ENCODE assay signal across 11 cellular contexts in genomic region chr16:66926171-66926570, GRCh38. TPM values are rescaled to one million over a fixed set of nuclear protein-coding genes. Genes with fewer than 3 reads are reported as not detected.
A peak's percentile ranks its signal among the peaks of the same experiment; 100 is the strongest.
DNase-seq lines count a peak whose midpoint lies in the region; ATAC-seq, FAIRE-seq and TF ChIP-seq lines count a peak whose summit lies in the region.
"Had no signal": no experiment of that assay in that cellular context is flagged by ENCODE, and none has a peak within 500 bp of the region (broad histone marks: within the 10 kb centered on the region; RNA-seq: fewer than 3 reads in every experiment).

No MANE protein-coding gene starts in this region.

- H3K27ac Mint-ChIP-seq in chondrocyte (ENCODE audit: unreplicated experiment) = no peak overlapping the region
- H3K27ac Mint-ChIP-seq: activated CD8-positive, alpha-beta T cell treated with anti-CD3 and anti-CD28 coated beads for 36 hours had no signal

- H3K4me1 ChIP-seq in HepG2 (ENCODE audit: insufficient read depth, low read length) = peaks cover 46% of the 10 kb centered on the region
- peaks cover 26% of the 10 kb centered on the region for H3K4me1 ChIP-seq in testis
- peaks cover 54% of the 10 kb centered on the region for H3K4me1 ChIP-seq in PC-9 (replicated peaks; ENCODE audit: insufficient read depth)

- POLR2A ChIA-PET in HepG2 (lab: Yijun Ruan, JAX) = interaction anchor here (0.8 to 3.8 kb wide), 3 partner anchors 8 to 25 kb away, joined by 4 to 23 read pairs (median 16); partner anchors contain the start of gene CIAO2B
- POLR2A ChIA-PET in PC-9 (lab: Charles Lee; ENCODE audit: unreplicated experiment) = interaction anchor here (0.7 kb wide), 1 partner anchor 58 kb away, joined by 3 read pairs; no protein-coding TSS in a partner anchor

- H4K20me1 ChIP-seq in HepG2 (ENCODE audit: insufficient read depth, low read length) (no peaks in the 10 kb centered on the region), PC-9 (ENCODE audit: insufficient read depth) (peaks cover 3% of the 10 kb centered on the region; the same call in 1 of the 2 replicates)

- CTCF ChIA-PET in HepG2 (lab: Yijun Ruan, JAX; ENCODE audit: low intra/inter-chr PET ratio, low total read pairs) (no interaction called here), PC-9 (lab: Charles Lee) (interaction anchor here (0.6 to 0.7 kb wide), 3 partner anchors 24 to 348 kb away, joined by 3 to 14 read pairs (median 4); no protein-coding TSS in a partner anchor)

- H3K4me2 ChIP-seq in HepG2 (ENCODE audit: low read depth, low read length) = no peak overlapping the region
- no peak overlapping the region for H3K4me2 ChIP-seq in PC-9

- no peak overlapping the region for H3K9ac ChIP-seq in HepG2 (ENCODE audit: insufficient read depth, low read depth, low read length)

- no peak; the same call in 2 of the 3 replicates for ATAC-seq in HepG2
- ATAC-seq: activated CD8-positive, alpha-beta T cell treated with anti-CD3 and anti-CD28 coated beads for 36 hours had no signal

- no peaks in the 10 kb centered on the region for H3K9me3 Mint-ChIP-seq in chondrocyte (ENCODE audit: low read depth)
- H3K9me3 Mint-ChIP-seq: activated CD8-positive, alpha-beta T cell treated with anti-CD3 and anti-CD28 coated beads for 36 hours had no signal

- H2AFZ ChIP-seq in HepG2 (ENCODE audit: low read length) = no peak overlapping the region
- H2AFZ ChIP-seq in PC-9 = no peak overlapping the region

- H3K4me3 ChIP-seq in HepG2 (replicated peaks in 1 of 3; ENCODE audit: insufficient read depth in 1 of 3, low read depth in 2 of 3, low read length in 3 of 3) (no peak overlapping the region), testis (no peak overlapping the region), PC-9 (no peak overlapping the region)

- intact Hi-C loops in HepG2 (cut with micrococcal nuclease; ENCODE audit: unreplicated experiment) = no loop called here
- intact Hi-C loops in testis (cut with DNase I; ENCODE audit: low total_unique reads) = no loop called here
- intact Hi-C loops in PC-9 (cut with micrococcal nuclease; ENCODE audit: unreplicated experiment) = loop anchor here (5.0 kb wide), 1 partner anchor 39 kb away; no protein-coding TSS in a partner anchor

- peak overlapping the region; percentile 70 for H3K4me3 Mint-ChIP-seq in chondrocyte (ENCODE audit: unreplicated experiment)

- H3K27me3 Mint-ChIP-seq in chondrocyte (ENCODE audit: low read depth) = peaks cover 5% of the 10 kb centered on the region

- H3K36me3 ChIP-seq in HepG2 (replicated peaks in 1 of 2; ENCODE audit: control insufficient read depth in 1 of 2, insufficient read depth in 2 of 2, low read length in 2 of 2) (no peaks in the 10 kb centered on the region), testis (ENCODE audit: low read depth, missing control alignments) (no peaks in the 10 kb centered on the region), PC-9 (ENCODE audit: low read depth) (no peaks in the 10 kb centered on the region)

- H3K79me2 ChIP-seq in HepG2 (ENCODE audit: insufficient read depth, low read length) = no peaks in the 10 kb centered on the region
- H3K79me2 ChIP-seq in PC-9 (ENCODE audit: low read depth) = no peaks in the 10 kb centered on the region

- TF ChIP-seq CTCF in chondrocyte (IDR thresholded peaks at IDR 0.05) (no peak), HepG2 (CRISPR knock-in tag; IDR thresholded peaks at IDR 0.05) (no peak), testis (IDR thresholded peaks at IDR 0.05) (no peak), PC-9 (conservative IDR thresholded peaks at IDR 0.05) (no peak)

- in situ Hi-C loops in HepG2 (cut with HindIII; ENCODE audit: extremely low pct_ligation_motif_present, low pct_unique_long_range_greater_than_20kb) = no loop called here

- no peak for FAIRE-seq in HepG2 (lab: Jason Lieb, UNC)

- H3K27ac ChIP-seq in HepG2 (ENCODE audit: extremely low read length, insufficient read depth, low read length) (no peak overlapping the region), testis (peak overlapping the region; percentile 67 to 71), PC-9 (no peak overlapping the region)

- H3K4me1 Mint-ChIP-seq in chondrocyte (ENCODE audit: low read depth) = peaks cover 50% of the 10 kb centered on the region

- TF ChIP-seq POLR2A in HepG2 (IDR thresholded peaks at IDR 0.05; ENCODE audit: insufficient read depth in 1 of 2, low read depth in 2 of 2, low read length in 2 of 2) (no peak), testis (IDR thresholded peaks at IDR 0.05) (no peak)

- peaks cover 36% of the 10 kb centered on the region for H3F3A ChIP-seq in PC-9 (ENCODE audit: insufficient read depth, low read depth)

- TF ChIP-seq RAD21 in HepG2 (CRISPR knock-in tag; IDR thresholded peaks at IDR 0.05) = no peak

- H3K27me3 ChIP-seq in HepG2 (ENCODE audit: control insufficient read depth in 1 of 2, insufficient read depth in 2 of 2, low read length in 2 of 2) (peaks cover 5 to 19% of the 10 kb centered on the region in 2 experiments; a peak in 4 of 5 replicates), testis (no peaks in the 10 kb centered on the region), PC-9 (ENCODE audit: insufficient read depth, low read depth) (no peaks in the 10 kb centered on the region)

- TF ChIP-seq EP300 in HepG2 (IDR thresholded peaks at IDR 0.05; ENCODE audit: low read depth in 2 of 2, low read length in 2 of 2) (no peak), HepG2 (CRISPR knock-in tag; IDR thresholded peaks at IDR 0.05; ENCODE audit: borderline replicate concordance) (no peak)

- WGBS in HepG2 (ENCODE audit: low lambda C conversion rate) = 43% methylated on average over 2 of the region's 3 CpGs
- 46% methylated on average over 3 of the region's 3 CpGs for WGBS in testis, 2 donors

- H3K9me3 ChIP-seq in HepG2 (ENCODE audit: low read length) (no peaks in the 10 kb centered on the region), testis (no peaks in the 10 kb centered on the region), PC-9 (ENCODE audit: insufficient read depth, low read depth) (no peaks in the 10 kb centered on the region)

- H3K36me3 Mint-ChIP-seq in chondrocyte (ENCODE audit: low read depth) = no peaks in the 10 kb centered on the region

- DNase-seq in LHCN-M2 (ENCODE audit: low read depth) (peak; percentile 38), chondrocyte (ENCODE audit: low spot score) (no peak), HepG2 (ENCODE audit: low spot score) (no peak), testis (peak; percentile 65), cortex of kidney (lab: John Stamatoyannopoulos, UW) (no peak), SHP77 (lab: John Stamatoyannopoulos, UW) (no peak), PC-9 (no peak)
- DNase-seq: activated CD8-positive, alpha-beta T cell treated with anti-CD3 and anti-CD28 coated beads for 36 hours; NCI-H1436 treated with DMSO at 0.1 percent for 48 hours; RPMI8226; stimulated activated naive CD4-positive, alpha-beta T cell had no signal

- BruUV-seq in HepG2 (replicated peaks; lab: Mats Ljungman, UMichigan) (no TSS peak), PC-9 (replicated peaks; lab: Mats Ljungman, UMichigan) (no TSS peak)

- no peaks in the 10 kb centered on the region for H3K9me2 ChIP-seq in PC-9 (ENCODE audit: insufficient read depth)

RNA-seq across cellular contexts. Expression of gene RRAD, which starts 0.8 kb away (rescaled TPM):
- total RNA-seq in LHCN-M2 (2014; rRNA removed) = 1.1 and 1.7 TPM in 2 replicates
- polyA plus RNA-seq in LHCN-M2 (2012) = 1.1 TPM
- 0.75 to 6.5 TPM (median 4.4 TPM) in 3 replicates for total RNA-seq in chondrocyte
- total RNA-seq in HepG2 (2016; rRNA removed; fragmentation: Illumina TruSeq; extraction: Trizol) = 0.80 and 1.0 TPM in 2 replicates
- total RNA-seq in HepG2 (2016; cell fraction: cytosol; rRNA removed; fragmentation: Illumina TruSeq; extraction: Trizol; ENCODE audit: low read depth) = not detected in 2 replicates
- 0.49 and 1.3 TPM in 2 replicates for total RNA-seq in HepG2 (2016; cell fraction: insoluble cytoplasmic fraction; rRNA removed; fragmentation: Illumina TruSeq; extraction: Trizol)
- total RNA-seq in HepG2 (2016; cell fraction: membrane; rRNA removed; fragmentation: Illumina TruSeq; extraction: Trizol) = 0.21 and 0.34 TPM in 2 replicates
- 0.68 and 0.75 TPM in 2 replicates for total RNA-seq in HepG2 (2016; cell fraction: nucleus; rRNA removed; fragmentation: Illumina TruSeq; extraction: Trizol)
- 1.1 TPM in 2 replicates for polyA plus RNA-seq in HepG2 (2011; rRNA removed)
- 0.95 and 1.5 TPM in 2 replicates for polyA plus RNA-seq in HepG2 (2011; cell fraction: cytosol; rRNA removed)
- 2.5 and 3.2 TPM in 2 replicates for polyA plus RNA-seq in HepG2 (2011; cell fraction: nucleus; rRNA removed)
- polyA plus RNA-seq in HepG2 (2012) = 0.30 and 0.93 TPM in 2 replicates
- polyA plus RNA-seq in HepG2 (2016; cell fraction: cytosol; fragmentation: Illumina TruSeq; extraction: Trizol; ENCODE audit: low read depth) = 0.19 and 0.25 TPM in 2 replicates
- polyA plus RNA-seq in HepG2 (2016; cell fraction: insoluble cytoplasmic fraction; fragmentation: Illumina TruSeq; extraction: Trizol; ENCODE audit: low read depth) = 0.72 and 1.1 TPM in 2 replicates
- polyA plus RNA-seq in HepG2 (2016; cell fraction: membrane; fragmentation: Illumina TruSeq; extraction: Trizol; ENCODE audit: low read depth) = 0.26 and 0.29 TPM in 2 replicates
- 1.2 and 1.5 TPM in 2 replicates for polyA plus RNA-seq in HepG2 (2016; cell fraction: nucleus; fragmentation: Illumina TruSeq; extraction: Trizol; ENCODE audit: insufficient read depth, low read depth)
- polyA minus RNA-seq in HepG2 (2011; rRNA and poly(A)+ RNA removed; ENCODE audit: low replicate concordance) = 0.16 and 1.7 TPM in 2 replicates
- polyA minus RNA-seq in HepG2 (2011; cell fraction: cytosol; rRNA and poly(A)+ RNA removed) = 1.1 TPM in 1 of 2 replicates, not detected in the other
- 0.37 and 0.90 TPM in 2 replicates for polyA minus RNA-seq in HepG2 (2011; cell fraction: nucleus; rRNA and poly(A)+ RNA removed)
- 10 to 100 TPM; 12.4 to 19.4 TPM for total RNA-seq in testis
- polyA plus RNA-seq in testis (ENCODE audit: insufficient read depth, low read depth, low replicate concordance) = 9.1 TPM
- total RNA-seq in PC-9 (2021) = 0.24 TPM in 1 of 2 replicates, not detected in the other

RNA-seq across cellular contexts. Expression of gene CDH16, which starts 7.5 kb away (rescaled TPM):
- total RNA-seq in LHCN-M2 (2014; rRNA removed) = not detected in 2 replicates
- polyA plus RNA-seq in LHCN-M2 (2012) = not detected
- not detected in 3 replicates for total RNA-seq in chondrocyte
- total RNA-seq in HepG2 (2016; rRNA removed; fragmentation: Illumina TruSeq; extraction: Trizol) = 3.2 and 3.9 TPM in 2 replicates
- 0.30 and 0.53 TPM in 2 replicates for total RNA-seq in HepG2 (2016; cell fraction: cytosol; rRNA removed; fragmentation: Illumina TruSeq; extraction: Trizol; ENCODE audit: low read depth)
- 1.7 and 4.2 TPM in 2 replicates for total RNA-seq in HepG2 (2016; cell fraction: insoluble cytoplasmic fraction; rRNA removed; fragmentation: Illumina TruSeq; extraction: Trizol)
- 0.96 and 1.3 TPM in 2 replicates for total RNA-seq in HepG2 (2016; cell fraction: membrane; rRNA removed; fragmentation: Illumina TruSeq; extraction: Trizol)
- 3.7 and 4.8 TPM in 2 replicates for total RNA-seq in HepG2 (2016; cell fraction: nucleus; rRNA removed; fragmentation: Illumina TruSeq; extraction: Trizol)
- 2.7 and 5.3 TPM in 2 replicates for polyA plus RNA-seq in HepG2 (2011; rRNA removed)
- polyA plus RNA-seq in HepG2 (2011; cell fraction: cytosol; rRNA removed) = 2.4 and 2.7 TPM in 2 replicates
- polyA plus RNA-seq in HepG2 (2011; cell fraction: nucleus; rRNA removed) = 16.0 and 18.1 TPM in 2 replicates
- 4.3 and 7.8 TPM in 2 replicates for polyA plus RNA-seq in HepG2 (2012)
- polyA plus RNA-seq in HepG2 (2016; cell fraction: cytosol; fragmentation: Illumina TruSeq; extraction: Trizol; ENCODE audit: low read depth) = 0.38 and 0.63 TPM in 2 replicates
- 1.7 and 2.0 TPM in 2 replicates for polyA plus RNA-seq in HepG2 (2016; cell fraction: insoluble cytoplasmic fraction; fragmentation: Illumina TruSeq; extraction: Trizol; ENCODE audit: low read depth)
- 1.2 TPM in 2 replicates for polyA plus RNA-seq in HepG2 (2016; cell fraction: membrane; fragmentation: Illumina TruSeq; extraction: Trizol; ENCODE audit: low read depth)
- 7.5 and 8.9 TPM in 2 replicates for polyA plus RNA-seq in HepG2 (2016; cell fraction: nucleus; fragmentation: Illumina TruSeq; extraction: Trizol; ENCODE audit: insufficient read depth, low read depth)
- 0.23 and 7.1 TPM in 2 replicates for polyA minus RNA-seq in HepG2 (2011; rRNA and poly(A)+ RNA removed; ENCODE audit: low replicate concordance)
- 1.1 and 2.2 TPM in 2 replicates for polyA minus RNA-seq in HepG2 (2011; cell fraction: cytosol; rRNA and poly(A)+ RNA removed)
- polyA minus RNA-seq in HepG2 (2011; cell fraction: nucleus; rRNA and poly(A)+ RNA removed) = 2.7 and 3.3 TPM in 2 replicates
- total RNA-seq in testis = under 1 TPM; 0.31 to 0.39 TPM
- 2.7 TPM for polyA plus RNA-seq in testis (ENCODE audit: insufficient read depth, low read depth, low replicate concordance)
- not detected in 2 replicates for total RNA-seq in PC-9 (2021)
- total RNA-seq: activated CD8-positive, alpha-beta T cell treated with anti-CD3 and anti-CD28 coated beads for 36 hours had no signal

RNA-seq across cellular contexts. Expression of gene CIAO2B, which starts 8.0 kb away (rescaled TPM):
- total RNA-seq in LHCN-M2 (2014; rRNA removed) (147 and 148 TPM in 2 replicates), chondrocyte (55.9 to 64.9 TPM (median 61.3 TPM) in 3 replicates), HepG2 (2016; rRNA removed; fragmentation: Illumina TruSeq; extraction: Trizol) (157 and 174 TPM in 2 replicates), testis (100 to 1,000 TPM; 113 to 179 TPM), PC-9 (2021) (81.7 and 87.1 TPM in 2 replicates)
- polyA plus RNA-seq in LHCN-M2 (2012) = 252 TPM
- total RNA-seq in HepG2 (2016; cell fraction: cytosol; rRNA removed; fragmentation: Illumina TruSeq; extraction: Trizol; ENCODE audit: low read depth) = 112 and 125 TPM in 2 replicates
- total RNA-seq in HepG2 (2016; cell fraction: insoluble cytoplasmic fraction; rRNA removed; fragmentation: Illumina TruSeq; extraction: Trizol) = 157 and 172 TPM in 2 replicates
- total RNA-seq in HepG2 (2016; cell fraction: membrane; rRNA removed; fragmentation: Illumina TruSeq; extraction: Trizol) = 121 and 136 TPM in 2 replicates
- total RNA-seq in HepG2 (2016; cell fraction: nucleus; rRNA removed; fragmentation: Illumina TruSeq; extraction: Trizol) = 52.6 and 58.0 TPM in 2 replicates
- polyA plus RNA-seq in HepG2 (2011; rRNA removed) (293 and 323 TPM in 2 replicates), testis (ENCODE audit: insufficient read depth, low read depth, low replicate concordance) (145 TPM)
- polyA plus RNA-seq in HepG2 (2011; cell fraction: cytosol; rRNA removed) = 297 and 385 TPM in 2 replicates
- 155 and 174 TPM in 2 replicates for polyA plus RNA-seq in HepG2 (2011; cell fraction: nucleus; rRNA removed)
- polyA plus RNA-seq in HepG2 (2012) = 123 and 148 TPM in 2 replicates
- 115 and 148 TPM in 2 replicates for polyA plus RNA-seq in HepG2 (2016; cell fraction: cytosol; fragmentation: Illumina TruSeq; extraction: Trizol; ENCODE audit: low read depth)
- 172 and 184 TPM in 2 replicates for polyA plus RNA-seq in HepG2 (2016; cell fraction: insoluble cytoplasmic fraction; fragmentation: Illumina TruSeq; extraction: Trizol; ENCODE audit: low read depth)
- 126 and 141 TPM in 2 replicates for polyA plus RNA-seq in HepG2 (2016; cell fraction: membrane; fragmentation: Illumina TruSeq; extraction: Trizol; ENCODE audit: low read depth)
- 111 and 112 TPM in 2 replicates for polyA plus RNA-seq in HepG2 (2016; cell fraction: nucleus; fragmentation: Illumina TruSeq; extraction: Trizol; ENCODE audit: insufficient read depth, low read depth)
- polyA minus RNA-seq in HepG2 (2011; rRNA and poly(A)+ RNA removed; ENCODE audit: low replicate concordance) = 172 and 255 TPM in 2 replicates
- 61.5 and 83.0 TPM in 2 replicates for polyA minus RNA-seq in HepG2 (2011; cell fraction: cytosol; rRNA and poly(A)+ RNA removed)
- polyA minus RNA-seq in HepG2 (2011; cell fraction: nucleus; rRNA and poly(A)+ RNA removed) = 19.1 and 27.6 TPM in 2 replicates

RNA-seq across cellular contexts. Expression of gene CES2, which starts 9.1 kb away (rescaled TPM):
- total RNA-seq in LHCN-M2 (2014; rRNA removed) (45.8 and 53.4 TPM in 2 replicates), chondrocyte (25.2 to 27.9 TPM (median 26.0 TPM) in 3 replicates), HepG2 (2016; rRNA removed; fragmentation: Illumina TruSeq; extraction: Trizol) (35.1 and 63.8 TPM in 2 replicates), testis (10 to 100 TPM; 49.1 to 51.9 TPM), PC-9 (2021) (32.8 and 35.1 TPM in 2 replicates)
- polyA plus RNA-seq in LHCN-M2 (2012) = 29.1 TPM
- 12.7 and 15.0 TPM in 2 replicates for total RNA-seq in HepG2 (2016; cell fraction: cytosol; rRNA removed; fragmentation: Illumina TruSeq; extraction: Trizol; ENCODE audit: low read depth)
- 29.8 and 64.2 TPM in 2 replicates for total RNA-seq in HepG2 (2016; cell fraction: insoluble cytoplasmic fraction; rRNA removed; fragmentation: Illumina TruSeq; extraction: Trizol)
- 28.1 and 29.2 TPM in 2 replicates for total RNA-seq in HepG2 (2016; cell fraction: membrane; rRNA removed; fragmentation: Illumina TruSeq; extraction: Trizol)
- 66.6 and 67.9 TPM in 2 replicates for total RNA-seq in HepG2 (2016; cell fraction: nucleus; rRNA removed; fragmentation: Illumina TruSeq; extraction: Trizol)
- polyA plus RNA-seq in HepG2 (2011; rRNA removed) (50.6 and 69.7 TPM in 2 replicates), testis (ENCODE audit: insufficient read depth, low read depth, low replicate concordance) (34.4 TPM)
- polyA plus RNA-seq in HepG2 (2011; cell fraction: cytosol; rRNA removed) = 53.6 and 111 TPM in 2 replicates
- 91.0 and 105 TPM in 2 replicates for polyA plus RNA-seq in HepG2 (2011; cell fraction: nucleus; rRNA removed)
- polyA plus RNA-seq in HepG2 (2012) = 35.0 and 38.8 TPM in 2 replicates
- 8.2 and 8.4 TPM in 2 replicates for polyA plus RNA-seq in HepG2 (2016; cell fraction: cytosol; fragmentation: Illumina TruSeq; extraction: Trizol; ENCODE audit: low read depth)
- 34.3 and 41.4 TPM in 2 replicates for polyA plus RNA-seq in HepG2 (2016; cell fraction: insoluble cytoplasmic fraction; fragmentation: Illumina TruSeq; extraction: Trizol; ENCODE audit: low read depth)
- 23.2 and 23.5 TPM in 2 replicates for polyA plus RNA-seq in HepG2 (2016; cell fraction: membrane; fragmentation: Illumina TruSeq; extraction: Trizol; ENCODE audit: low read depth)
- polyA plus RNA-seq in HepG2 (2016; cell fraction: nucleus; fragmentation: Illumina TruSeq; extraction: Trizol; ENCODE audit: insufficient read depth, low read depth) = 90.2 and 93.4 TPM in 2 replicates
- polyA minus RNA-seq in HepG2 (2011; rRNA and poly(A)+ RNA removed; ENCODE audit: low replicate concordance) = 57.1 and 105 TPM in 2 replicates
- polyA minus RNA-seq in HepG2 (2011; cell fraction: cytosol; rRNA and poly(A)+ RNA removed) = 38.1 and 44.7 TPM in 2 replicates
- 58.2 and 81.7 TPM in 2 replicates for polyA minus RNA-seq in HepG2 (2011; cell fraction: nucleus; rRNA and poly(A)+ RNA removed)

RNA-seq across cellular contexts. Expression of gene CES3, which starts 34.9 kb away (rescaled TPM):
- total RNA-seq in LHCN-M2 (2014; rRNA removed) = 0.75 and 0.96 TPM in 2 replicates
- 0.05 TPM for polyA plus RNA-seq in LHCN-M2 (2012)
- total RNA-seq in chondrocyte = 0.12 to 0.75 TPM (median 0.13 TPM) in 3 replicates
- 2.3 and 6.6 TPM in 2 replicates for total RNA-seq in HepG2 (2016; rRNA removed; fragmentation: Illumina TruSeq; extraction: Trizol)
- 1.0 and 1.6 TPM in 2 replicates for total RNA-seq in HepG2 (2016; cell fraction: cytosol; rRNA removed; fragmentation: Illumina TruSeq; extraction: Trizol; ENCODE audit: low read depth)
- 2.2 and 6.6 TPM in 2 replicates for total RNA-seq in HepG2 (2016; cell fraction: insoluble cytoplasmic fraction; rRNA removed; fragmentation: Illumina TruSeq; extraction: Trizol)
- 1.1 and 1.5 TPM in 2 replicates for total RNA-seq in HepG2 (2016; cell fraction: membrane; rRNA removed; fragmentation: Illumina TruSeq; extraction: Trizol)
- total RNA-seq in HepG2 (2016; cell fraction: nucleus; rRNA removed; fragmentation: Illumina TruSeq; extraction: Trizol) = 7.5 and 8.8 TPM in 2 replicates
- polyA plus RNA-seq in HepG2 (2011; rRNA removed) = 17.4 and 18.1 TPM in 2 replicates
- polyA plus RNA-seq in HepG2 (2011; cell fraction: cytosol; rRNA removed) = 6.7 and 8.6 TPM in 2 replicates
- 92.0 and 127 TPM in 2 replicates for polyA plus RNA-seq in HepG2 (2011; cell fraction: nucleus; rRNA removed)
- 8.9 and 16.9 TPM in 2 replicates for polyA plus RNA-seq in HepG2 (2012)
- polyA plus RNA-seq in HepG2 (2016; cell fraction: cytosol; fragmentation: Illumina TruSeq; extraction: Trizol; ENCODE audit: low read depth) = 0.78 and 0.88 TPM in 2 replicates
- polyA plus RNA-seq in HepG2 (2016; cell fraction: insoluble cytoplasmic fraction; fragmentation: Illumina TruSeq; extraction: Trizol; ENCODE audit: low read depth) = 1.7 and 1.9 TPM in 2 replicates
- polyA plus RNA-seq in HepG2 (2016; cell fraction: membrane; fragmentation: Illumina TruSeq; extraction: Trizol; ENCODE audit: low read depth) = 1.1 and 1.7 TPM in 2 replicates
- 17.9 and 18.5 TPM in 2 replicates for polyA plus RNA-seq in HepG2 (2016; cell fraction: nucleus; fragmentation: Illumina TruSeq; extraction: Trizol; ENCODE audit: insufficient read depth, low read depth)
- 11.2 and 24.1 TPM in 2 replicates for polyA minus RNA-seq in HepG2 (2011; rRNA and poly(A)+ RNA removed; ENCODE audit: low replicate concordance)
- polyA minus RNA-seq in HepG2 (2011; cell fraction: cytosol; rRNA and poly(A)+ RNA removed) = 3.3 and 3.6 TPM in 2 replicates
- polyA minus RNA-seq in HepG2 (2011; cell fraction: nucleus; rRNA and poly(A)+ RNA removed) = 30.0 and 30.8 TPM in 2 replicates
- total RNA-seq in testis = 1 to 10 TPM; 4.1 to 4.5 TPM
- polyA plus RNA-seq in testis (ENCODE audit: insufficient read depth, low read depth, low replicate concordance) = 1.5 TPM
- total RNA-seq in PC-9 (2021) = 9.1 and 10.1 TPM in 2 replicates

Comparison
In these comparisons a context has a peak if more than half of its experiments do, and no peak if none do; other contexts are left out.
1. DNase-seq: peak in LHCN-M2 (single experiment) and testis (single experiment); none in chondrocyte (single experiment), HepG2 (single experiment), cortex of kidney (single experiment), SHP77 (0 of 2) and PC-9 (0 of 2).
2. H3K27ac ChIP-seq: peak in testis (2 of 2); none in HepG2 (single experiment) and PC-9 (single experiment).